In genomic region chr14:105999361-106000028, GRCh38 we compare ENCODE assay signal across 8 cellular contexts.
DNase-seq lines count a peak whose midpoint lies in the region; ATAC-seq, FAIRE-seq and TF ChIP-seq lines count a peak whose summit lies in the region.

No MANE protein-coding gene starts in this region.

- peak; percentile 33 for TF ChIP-seq RAD21 in HCT116 (IDR thresholded peaks at IDR 0.05; ENCODE audit: low read depth)

- no peak overlapping the region for H2AFZ ChIP-seq in HCT116 (ENCODE audit: low read depth, low read length, poor library complexity, severe bottlenecking)
- no peak overlapping the region for H2AFZ ChIP-seq in MM.1S (ENCODE audit: low read length)

- no peak overlapping the region for H3K9ac ChIP-seq in HCT116 (ENCODE audit: low read length)
- H3K9ac ChIP-seq in MM.1S (ENCODE audit: low read length): no peak overlapping the region

- TF ChIP-seq POLR2A in HCT116 (IDR thresholded peaks at IDR 0.05; ENCODE audit: borderline replicate concordance, extremely low read depth, insufficient read depth, insufficient read length): no peak
- no peak for TF ChIP-seq POLR2A in H54 (IDR thresholded peaks at IDR 0.05; ENCODE audit: low read depth, low read length)

- H3K4me3 ChIP-seq in GM12865 (ENCODE audit: low read depth, low read length) (peak overlapping the region; percentile 28), HCT116 (replicated peaks in 1 of 2; ENCODE audit: low read depth in 1 of 2, low read length in 2 of 2) (no peak overlapping the region), MM.1S (ENCODE audit: low read length) (no peak overlapping the region)

- no peaks in the 10 kb centered on the region for H3K79me2 ChIP-seq in HCT116 (ENCODE audit: insufficient read depth, low read length)
- no peaks in the 10 kb centered on the region for H3K79me2 ChIP-seq in MM.1S (ENCODE audit: low read length)

- H3K9me2 ChIP-seq in HCT116 (ENCODE audit: insufficient read depth) (no peaks in the 10 kb centered on the region), MM.1S (replicated peaks; ENCODE audit: insufficient read depth, low read length) (no peaks in the 10 kb centered on the region)

- CTCF ChIA-PET in HCT116 (lab: Charles Lee): no interaction called here

- intact Hi-C loops in HCT116 (cut with micrococcal nuclease): loop anchor here (10.0 kb wide), 2 partner anchors 325 to 445 kb away; no protein-coding TSS in a partner anchor
- intact Hi-C loops in Right ventricle myocardium inferior (cut with DNase I): no loop called here

- DNase-seq in GM12865 (ENCODE audit: low read depth): peak; percentile 94
- peak; percentile 24 for DNase-seq in HCT116 (ENCODE audit: low read depth, low spot score)
- peak; percentile 26 for DNase-seq in NCI-H460 (ENCODE audit: extremely low read depth, low read depth)
- peak; percentile 89 for DNase-seq in activated T-cell treated with anti-CD3 and anti-CD28 coated beads, Interleukin-2, amount 50 U/mL, for 24 hours
- DNase-seq in Right ventricle myocardium inferior (ENCODE audit: missing footprints): peak; percentile 79
- DNase-seq in stimulated activated CD4-positive, alpha-beta T cell treated with anti-CD3 and anti-CD28 coated beads, Interleukin-4, amount 100 ng/mL, for 24 hours: peak; percentile 93
- no peak for DNase-seq in H54 (ENCODE audit: insufficient read length, low spot score)
- no peak for DNase-seq in MM.1S

- H3K4me3 Mint-ChIP-seq in activated T-cell treated with anti-CD3 and anti-CD28 coated beads, Interleukin-2, amount 50 U/mL, for 24 hours: no peak overlapping the region

- no peaks in the 10 kb centered on the region for H3K9me3 Mint-ChIP-seq in activated T-cell treated with anti-CD3 and anti-CD28 coated beads, Interleukin-2, amount 50 U/mL, for 24 hours

- FAIRE-seq in H54 (lab: Jason Lieb, UNC): no peak

- H3K27ac ChIP-seq in HCT116 (ENCODE audit: low read depth, low read length) (no peak overlapping the region), MM.1S (ENCODE audit: low read length) (no peak overlapping the region)

- no peak for ATAC-seq in HCT116
- peak; percentile 28 for ATAC-seq in Right ventricle myocardium inferior

- no peaks in the 10 kb centered on the region for H4K20me1 ChIP-seq in HCT116 (ENCODE audit: insufficient read depth)
- no peaks in the 10 kb centered on the region for H4K20me1 ChIP-seq in MM.1S (ENCODE audit: insufficient read depth, low read length)

- TF ChIP-seq CTCF in GM12865 (IDR thresholded peaks at IDR 0.05; ENCODE audit: insufficient read depth, low read depth, low read length, missing control alignments): peak; percentile 63
- TF ChIP-seq CTCF in HCT116 (IDR thresholded peaks at IDR 0.05 in 2 of 3, conservative IDR thresholded peaks at IDR 0.05 in 1 of 3; ENCODE audit: borderline replicate concordance in 1 of 3, insufficient read depth in 1 of 3, low read depth in 2 of 3, low read length in 2 of 3): peak; percentile 60 to 98 (median 64)
- no peak for TF ChIP-seq CTCF in MM.1S (IDR thresholded peaks at IDR 0.05; ENCODE audit: low read length)

- peaks cover 8 to 9% of the 10 kb centered on the region in 2 experiments; a peak in 2 of 4 replicates for H3K9me3 ChIP-seq in HCT116 (ENCODE audit: control insufficient read depth in 1 of 2, insufficient read depth in 1 of 2, low read depth in 1 of 2, low read length in 2 of 2)
- no peaks in the 10 kb centered on the region for H3K9me3 ChIP-seq in MM.1S (replicated peaks; ENCODE audit: insufficient read depth, low read length)

- RAD21 ChIA-PET in HCT116 (lab: Charles Lee; ENCODE audit: low non-redundant PET in 1 of 2, low total read pairs in 2 of 2, uncharacterized antibody in 2 of 2, unreplicated experiment in 2 of 2): no interaction called here

- H3F3A ChIP-seq in MM.1S (ENCODE audit: insufficient read depth, low read length): no peaks in the 10 kb centered on the region

- no peak overlapping the region for H3K4me2 ChIP-seq in HCT116 (ENCODE audit: low read length)
- H3K4me2 ChIP-seq in MM.1S (ENCODE audit: low read depth, low read length): no peak overlapping the region

- H3K27me3 ChIP-seq in HCT116 (ENCODE audit: insufficient read depth, low read length) (no peaks in the 10 kb centered on the region), MM.1S (replicated peaks; ENCODE audit: insufficient read depth, low read length) (no peaks in the 10 kb centered on the region)

- H3K27me3 Mint-ChIP-seq in activated T-cell treated with anti-CD3 and anti-CD28 coated beads, Interleukin-2, amount 50 U/mL, for 24 hours: no peaks in the 10 kb centered on the region

- peak overlapping the region; percentile 76 for H3K27ac Mint-ChIP-seq in activated T-cell treated with anti-CD3 and anti-CD28 coated beads, Interleukin-2, amount 50 U/mL, for 24 hours

- H3K4me1 Mint-ChIP-seq in activated T-cell treated with anti-CD3 and anti-CD28 coated beads, Interleukin-2, amount 50 U/mL, for 24 hours (ENCODE audit: low read depth): peaks cover 49% of the 10 kb centered on the region

- H3K36me3 ChIP-seq in HCT116 (ENCODE audit: control insufficient read depth in 1 of 2, insufficient read depth in 2 of 2, low read length in 2 of 2): no peaks in the 10 kb centered on the region
- H3K36me3 ChIP-seq in MM.1S (replicated peaks; ENCODE audit: insufficient read depth, low read length): no peaks in the 10 kb centered on the region

- H3K36me3 Mint-ChIP-seq in activated T-cell treated with anti-CD3 and anti-CD28 coated beads, Interleukin-2, amount 50 U/mL, for 24 hours (ENCODE audit: low read depth): no peaks in the 10 kb centered on the region

- POLR2A ChIA-PET in HCT116 (lab: Charles Lee): no interaction called here

- H3K4me1 ChIP-seq in HCT116 (ENCODE audit: control insufficient read depth in 1 of 2, insufficient read depth in 2 of 2, low read length in 2 of 2): no peaks in the 10 kb centered on the region
- no peaks in the 10 kb centered on the region for H3K4me1 ChIP-seq in MM.1S (ENCODE audit: low read length)

- no TSS peak for BruUV-seq in HCT116 (replicated peaks; lab: Mats Ljungman, UMichigan)

TF ChIP-seq in HCT116, 20 proteins besides CTCF, POLR2A, EP300 and RAD21:
- TF ChIP-seq SP1 (IDR thresholded peaks at IDR 0.05; ENCODE audit: low read depth) (no peak), CEBPB (IDR thresholded peaks at IDR 0.05; ENCODE audit: low read depth) (no peak), CBX3 (IDR thresholded peaks at IDR 0.05; ENCODE audit: low read depth) (no peak), ZBTB33 (IDR thresholded peaks at IDR 0.05; ENCODE audit: extremely low read depth, insufficient replicate concordance, low read length) (no peak)

Comparison
In these comparisons a context has a peak if more than half of its experiments do, and no peak if none do; other contexts are left out.
1. DNase-seq: peak in GM12865 (single experiment), HCT116 (single experiment), NCI-H460 (single experiment), activated T-cell treated with anti-CD3 and anti-CD28 coated beads, Interleukin-2, amount 50 U/mL, for 24 hours (single experiment), Right ventricle myocardium inferior (single experiment) and stimulated activated CD4-positive, alpha-beta T cell treated with anti-CD3 and anti-CD28 coated beads, Interleukin-4, amount 100 ng/mL, for 24 hours (single experiment); none in H54 (single experiment) and MM.1S (single experiment).